Comparison of ENCODE assay signal across 24 cellular contexts in genomic region chr1:57894315-57894714, GRCh38.
"Had no signal": no experiment of that assay in that cellular context is flagged by ENCODE, and none has a peak within 500 bp of the region (broad histone marks: within the 10 kb centered on the region; RNA-seq: fewer than 3 reads in every experiment).

No MANE protein-coding gene starts in this region.

- H3K4me1 Mint-ChIP-seq: activated T-helper 17 cell treated with anti-CD3 and anti-CD28 coated beads, Interleukin-2, amount 50 U/mL, for 72 hours; central memory CD8-positive, alpha-beta T cell; stimulated activated memory B cell treated with anti-CD40 and anti-IgM and Interleukin-4, amounts not matched to agents 10 μg/mL and 1 μg/mL and 100 μg/mL, for 72 hours had no signal

- H3K9me3 Mint-ChIP-seq: activated naive CD4-positive, alpha-beta T cell treated with anti-CD3 and anti-CD28 coated beads, Interleukin-2, amount 50 U/mL, for 72 hours; activated T-cell treated with anti-CD3 and anti-CD28 coated beads, Interleukin-2, amount 50 U/mL, for 24 hours; activated T-helper 17 cell treated with anti-CD3 and anti-CD28 coated beads, Interleukin-2, amount 50 U/mL, for 72 hours; central memory CD8-positive, alpha-beta T cell; natural killer cell treated with Interleukin-12 subunit alpha and Interleukin-12 subunit beta and Interleukin-15 and Interleukin-18, amount 100 ng/mL, for 72 hours; stimulated activated memory B cell treated with anti-CD40 and anti-IgM and Interleukin-4, amounts not matched to agents 10 μg/mL and 1 μg/mL and 100 μg/mL, for 72 hours; type B pancreatic cell had no signal

- H3K27me3 ChIP-seq: brain microvascular endothelial cell, esophagus muscularis mucosa, gastrocnemius medialis, left lung, pancreas, right lobe of liver, vagina had no signal

- H3K4me1 ChIP-seq: esophagus muscularis mucosa, gastrocnemius medialis, heart left ventricle, left lung, pancreas, right lobe of liver, vagina had no signal

- DNase-seq: activated CD8-positive, alpha-beta memory T cell treated with anti-CD3 and anti-CD28 coated beads for 24 hours; activated CD8-positive, alpha-beta memory T cell treated with anti-CD3 and anti-CD28 coated beads, Interleukin-2, amount 50 U/mL, for 4 hours; activated T-cell treated with anti-CD3 and anti-CD28 coated beads, Interleukin-2, amount 50 U/mL, for 24 hours; aorta; brain microvascular endothelial cell; effector memory CD4-positive, alpha-beta T cell; gastrocnemius medialis; heart left ventricle; kidney; left lung; pancreas; right lobe of liver; stimulated activated CD4-positive, alpha-beta T cell treated with anti-CD3 and anti-CD28 coated beads, Interleukin-2, amount 100 ng/mL, for 24 hours; T-helper 1 cell had no signal

- H3K27ac ChIP-seq: brain microvascular endothelial cell, esophagus muscularis mucosa, gastrocnemius medialis, heart left ventricle, left lung, pancreas, right lobe of liver, skin epidermis, thoracic aorta, vagina had no signal

- H3K27me3 Mint-ChIP-seq: type B pancreatic cell had no signal

- H3K9me3 ChIP-seq: esophagus muscularis mucosa, gastrocnemius medialis, heart left ventricle, left lung, pancreas, right lobe of liver, thoracic aorta, vagina had no signal

- ATAC-seq: activated naive CD4-positive, alpha-beta T cell treated with anti-CD3 and anti-CD28 coated beads, Interleukin-2, amount 50 U/mL, for 72 hours; activated T-helper 17 cell treated with anti-CD3 and anti-CD28 coated beads, Interleukin-2, amount 50 U/mL, for 72 hours; gastrocnemius medialis; heart left ventricle; left lung; natural killer cell treated with Interleukin-12 subunit alpha and Interleukin-12 subunit beta and Interleukin-15 and Interleukin-18, amount 100 ng/mL, for 72 hours; pancreas; right lobe of liver; stimulated activated memory B cell treated with anti-CD40 and anti-IgM and Interleukin-4, amounts not matched to agents 10 μg/mL and 1 μg/mL and 100 μg/mL, for 72 hours had no signal

- H3K36me3 ChIP-seq: brain microvascular endothelial cell, esophagus muscularis mucosa, gastrocnemius medialis, heart left ventricle, left lung, pancreas, right lobe of liver, thoracic aorta, vagina had no signal

- H3K4me3 ChIP-seq: esophagus muscularis mucosa, gastrocnemius medialis, heart left ventricle, left lung, pancreas, right lobe of liver, skin epidermis, thoracic aorta, vagina had no signal

- H3K27ac Mint-ChIP-seq: activated naive CD4-positive, alpha-beta T cell treated with anti-CD3 and anti-CD28 coated beads, Interleukin-2, amount 50 U/mL, for 72 hours; activated T-cell treated with anti-CD3 and anti-CD28 coated beads, Interleukin-2, amount 50 U/mL, for 24 hours; activated T-helper 17 cell treated with anti-CD3 and anti-CD28 coated beads, Interleukin-2, amount 50 U/mL, for 72 hours; natural killer cell treated with Interleukin-12 subunit alpha and Interleukin-12 subunit beta and Interleukin-15 and Interleukin-18, amount 100 ng/mL, for 72 hours; stimulated activated memory B cell treated with anti-CD40 and anti-IgM and Interleukin-4, amounts not matched to agents 10 μg/mL and 1 μg/mL and 100 μg/mL, for 72 hours; type B pancreatic cell had no signal

- H3K36me3 Mint-ChIP-seq: activated naive CD4-positive, alpha-beta T cell treated with anti-CD3 and anti-CD28 coated beads, Interleukin-2, amount 50 U/mL, for 72 hours; natural killer cell treated with Interleukin-12 subunit alpha and Interleukin-12 subunit beta and Interleukin-15 and Interleukin-18, amount 100 ng/mL, for 72 hours; stimulated activated memory B cell treated with anti-CD40 and anti-IgM and Interleukin-4, amounts not matched to agents 10 μg/mL and 1 μg/mL and 100 μg/mL, for 72 hours; type B pancreatic cell had no signal

- H3K4me3 Mint-ChIP-seq: activated T-cell treated with anti-CD3 and anti-CD28 coated beads, Interleukin-2, amount 50 U/mL, for 24 hours; activated T-helper 17 cell treated with anti-CD3 and anti-CD28 coated beads, Interleukin-2, amount 50 U/mL, for 72 hours; central memory CD8-positive, alpha-beta T cell; natural killer cell treated with Interleukin-12 subunit alpha and Interleukin-12 subunit beta and Interleukin-15 and Interleukin-18, amount 100 ng/mL, for 72 hours; stimulated activated memory B cell treated with anti-CD40 and anti-IgM and Interleukin-4, amounts not matched to agents 10 μg/mL and 1 μg/mL and 100 μg/mL, for 72 hours; type B pancreatic cell had no signal
